ENCODE assay signal across 9 cellular contexts in the genomic region with DNA sequence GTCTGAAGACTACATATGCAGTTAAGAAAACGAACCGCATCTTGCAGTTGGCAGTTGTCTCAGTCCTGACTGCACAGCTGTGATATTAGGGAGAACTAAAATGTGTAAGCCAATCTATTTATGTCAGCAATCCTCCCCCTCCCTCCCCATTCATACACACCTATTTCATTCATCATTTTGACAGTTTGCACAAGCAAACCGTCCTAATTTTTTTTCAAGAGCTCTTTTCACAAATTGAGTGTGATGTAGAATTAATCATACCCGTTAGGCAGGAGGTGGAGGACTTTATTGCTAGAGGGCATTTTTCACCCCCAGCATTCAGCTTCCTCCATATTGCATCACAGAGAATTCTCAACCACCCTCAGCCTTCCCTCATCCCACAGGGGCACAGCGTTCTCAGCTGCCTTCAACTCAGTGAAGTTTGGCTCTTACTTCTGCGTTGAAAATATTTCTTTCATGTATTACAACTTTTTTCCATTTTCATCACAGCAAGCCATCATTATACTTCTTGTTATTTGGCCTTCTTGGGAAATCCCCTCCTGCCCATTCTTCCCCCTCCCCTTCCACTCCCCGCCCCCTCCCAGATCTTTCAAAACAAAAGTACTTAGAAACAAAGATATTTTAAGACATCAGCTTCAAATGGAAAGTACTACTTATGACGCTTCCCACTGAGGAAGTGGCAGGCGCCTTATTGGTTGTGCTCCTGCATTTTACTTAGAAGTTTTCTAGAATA. TPM values are rescaled to one million over a fixed set of nuclear protein-coding genes. Genes with fewer than 3 reads are reported as not detected.
A peak's percentile ranks its signal among the peaks of the same experiment; 100 is the strongest.
DNase-seq lines count a peak whose midpoint lies in the region; ATAC-seq, FAIRE-seq and TF ChIP-seq lines count a peak whose summit lies in the region.
"Had no signal": no experiment of that assay in that cellular context is flagged by ENCODE, and none has a peak within 500 bp of the region (broad histone marks: within the 10 kb centered on the region; RNA-seq: fewer than 3 reads in every experiment).

No MANE protein-coding gene starts in this region.

- no peak for TF ChIP-seq CTCF in fibroblast of mammary gland (conservative IDR thresholded peaks at IDR 0.05; ENCODE audit: control insufficient read depth, insufficient read depth, low read depth, low read length)

- no peak for TF ChIP-seq POLR2A in GM12892 (IDR thresholded peaks at IDR 0.05; ENCODE audit: low read depth, low read length)

- ATAC-seq in HG02623 (IDR thresholded peaks at IDR 0.05; ENCODE audit: unreplicated experiment) = peak; percentile 59

- H3K4me3 ChIP-seq in fibroblast of mammary gland (ENCODE audit: control insufficient read depth, low read depth, low read length) = no peak overlapping the region

- peak; percentile 95 for FAIRE-seq in GM12892 (lab: Jason Lieb, UNC)

- DNase-seq in GM12892 (ENCODE audit: insufficient read length) = no peak
- DNase-seq in NCI-H226 = peak; percentile 74
- peak; percentile 59 for DNase-seq in activated CD8-positive, alpha-beta memory T cell treated with anti-CD3 and anti-CD28 coated beads, Interleukin-2, amount 50 U/mL, for 4 hours
- peak; percentile 70 for DNase-seq in fibroblast of mammary gland (ENCODE audit: low read depth)
- DNase-seq in stimulated activated CD4-positive, alpha-beta T cell treated with anti-CD3 and anti-CD28 coated beads, Interleukin-1b, Interleukin-23, amount 100 ng/mL, for 24 hours (ENCODE audit: low read depth in 4 of 4, low spot score in 1 of 4) = peak; percentile 23 to 62 (median 48)
- DNase-seq in kidney glomerular epithelial cell (lab: John Stamatoyannopoulos, UW) = no peak
- no peak for DNase-seq in ureter (ENCODE audit: low spot score)

RNA-seq across cellular contexts. Expression of a gene that starts 37.5 kb away (rescaled TPM):
- polyA plus RNA-seq in GM12892 (2012; ENCODE audit: missing spikeins) = not detected
- total RNA-seq in ureter = not detected
- total RNA-seq: activated CD8-positive, alpha-beta memory T cell treated with anti-CD3 and anti-CD28 coated beads for 36 hours had no signal

Comparison
In these comparisons a context has a peak if more than half of its experiments do, and no peak if none do; other contexts are left out.
1. DNase-seq: peak in NCI-H226 (single experiment), activated CD8-positive, alpha-beta memory T cell treated with anti-CD3 and anti-CD28 coated beads, Interleukin-2, amount 50 U/mL, for 4 hours (single experiment), fibroblast of mammary gland (single experiment) and stimulated activated CD4-positive, alpha-beta T cell treated with anti-CD3 and anti-CD28 coated beads, Interleukin-1b, Interleukin-23, amount 100 ng/mL, for 24 hours (4 of 4); none in GM12892 (single experiment), kidney glomerular epithelial cell (single experiment) and ureter (single experiment).